In the genomic region with DNA sequence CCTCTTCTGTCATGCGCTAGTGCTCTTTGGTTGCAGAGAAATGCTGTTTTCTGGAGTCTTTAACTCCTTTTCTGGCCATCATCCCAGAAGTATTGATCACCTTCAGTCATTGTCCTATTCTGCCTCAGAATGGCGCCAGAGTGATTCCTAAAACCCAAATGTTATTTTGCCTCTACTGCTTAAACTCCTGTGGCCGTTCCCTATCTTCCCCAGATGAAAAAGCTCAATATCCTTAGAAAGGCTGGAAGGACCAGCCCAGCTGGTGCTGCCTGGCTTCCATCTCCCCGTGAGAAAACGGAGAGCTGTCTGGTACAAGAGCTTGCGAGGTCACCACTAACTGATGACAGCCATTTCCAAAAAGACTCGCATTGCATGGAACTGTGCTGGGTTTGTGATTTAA, we compare ENCODE assay signal across 12 cellular contexts.
DNase-seq lines count a peak whose midpoint lies in the region; ATAC-seq lines count a peak whose summit lies in the region.
"Had no signal": no experiment of that assay in that cellular context is flagged by ENCODE, and none has a peak within 500 bp of the region (broad histone marks: within the 10 kb centered on the region; RNA-seq: fewer than 3 reads in every experiment).

No MANE protein-coding gene starts in this region.

- no peaks in the 10 kb centered on the region for H3K36me3 Mint-ChIP-seq in activated naive CD4-positive, alpha-beta T cell treated with anti-CD3 and anti-CD28 coated beads, Interleukin-2, amount 50 U/mL, for 72 hours
- H3K36me3 Mint-ChIP-seq in activated CD8-positive, alpha-beta T cell treated with anti-CD3 and anti-CD28 coated beads, Interleukin-2, amount 10 ng/mL, durations not matched to agents 7 days and 5 days (ENCODE audit: low read depth), result no peaks in the 10 kb centered on the region
- H3K36me3 Mint-ChIP-seq: immature natural killer cell had no signal

- no peak overlapping the region for H3K27ac ChIP-seq in iPS DF 6.9 (ENCODE audit: low read length)

- whole genome bisulfite sequencing in iPS DF 6.9 (ENCODE audit: insufficient coverage, insufficient read length), result no CpG with 5 or more reads among the region's 7 CpGs

- CTCF ChIA-PET in activated CD8-positive, alpha-beta T cell treated with anti-CD3 and anti-CD28 coated beads, Interleukin-2, amount 10 ng/mL, durations not matched to agents 7 days and 5 days (lab: Charles Lee), result interaction anchor here (0.8 kb wide), 1 partner anchor 64 kb away, joined by 3 read pairs; no protein-coding TSS in a partner anchor

- H3K4me3 Mint-ChIP-seq in activated CD8-positive, alpha-beta T cell treated with anti-CD3 and anti-CD28 coated beads, Interleukin-2, amount 10 ng/mL, durations not matched to agents 7 days and 5 days, result no peak overlapping the region
- H3K4me3 Mint-ChIP-seq: immature natural killer cell; neural crest cell; stimulated activated naive CD8-positive, alpha-beta T cell treated with anti-CD3 and anti-CD28 coated beads, Interleukin-15, Interleukin-2, amounts not matched to agents 100 ng/mL and 50 ng/mL, for 24 hours had no signal

- H3K9me3 ChIP-seq in iPS DF 6.9 (ENCODE audit: control insufficient read depth, insufficient read depth, low read length), result no peaks in the 10 kb centered on the region

- POLR2A ChIA-PET in activated CD8-positive, alpha-beta T cell treated with anti-CD3 and anti-CD28 coated beads, Interleukin-2, amount 10 ng/mL, durations not matched to agents 7 days and 5 days (lab: Charles Lee), result no interaction called here

- ATAC-seq in GM18909 (IDR thresholded peaks at IDR 0.05; ENCODE audit: poor library complexity, unreplicated experiment) (peak; percentile 33), GM21723 (IDR thresholded peaks at IDR 0.05; ENCODE audit: unreplicated experiment) (peak; percentile 10), HG03175 (IDR thresholded peaks at IDR 0.05; ENCODE audit: unreplicated experiment) (peak; percentile 8), GM18873 (IDR thresholded peaks at IDR 0.05; ENCODE audit: low FRiP score, unreplicated experiment) (no peak)
- ATAC-seq in activated naive CD4-positive, alpha-beta T cell treated with anti-CD3 and anti-CD28 coated beads, Interleukin-2, amount 50 U/mL, for 72 hours, result no peak
- ATAC-seq in activated CD8-positive, alpha-beta T cell treated with anti-CD3 and anti-CD28 coated beads, Interleukin-2, amount 10 ng/mL, durations not matched to agents 7 days and 5 days, result no peak

- H3K4me3 ChIP-seq in iPS DF 6.9 (ENCODE audit: low read length), result no peak overlapping the region

- no peak overlapping the region for H3K27ac Mint-ChIP-seq in activated naive CD4-positive, alpha-beta T cell treated with anti-CD3 and anti-CD28 coated beads, Interleukin-2, amount 50 U/mL, for 72 hours
- no peak overlapping the region for H3K27ac Mint-ChIP-seq in activated CD8-positive, alpha-beta T cell treated with anti-CD3 and anti-CD28 coated beads, Interleukin-2, amount 10 ng/mL, durations not matched to agents 7 days and 5 days
- H3K27ac Mint-ChIP-seq: immature natural killer cell; stimulated activated naive CD8-positive, alpha-beta T cell treated with anti-CD3 and anti-CD28 coated beads, Interleukin-15, Interleukin-2, amounts not matched to agents 100 ng/mL and 50 ng/mL, for 24 hours had no signal

- H3K4me1 ChIP-seq in iPS DF 6.9 (ENCODE audit: control insufficient read depth, insufficient read depth, low read length), result 0 out of 2 replicates have a peak, but pooled peaks cover 2% of the 10 kb centered on the region

- no peaks in the 10 kb centered on the region for H3K36me3 ChIP-seq in iPS DF 6.9 (ENCODE audit: control insufficient read depth, insufficient read depth, low read length)

- no peaks in the 10 kb centered on the region for H3K9me3 Mint-ChIP-seq in activated naive CD4-positive, alpha-beta T cell treated with anti-CD3 and anti-CD28 coated beads, Interleukin-2, amount 50 U/mL, for 72 hours
- no peaks in the 10 kb centered on the region for H3K9me3 Mint-ChIP-seq in activated CD8-positive, alpha-beta T cell treated with anti-CD3 and anti-CD28 coated beads, Interleukin-2, amount 10 ng/mL, durations not matched to agents 7 days and 5 days (ENCODE audit: insufficient read depth)
- H3K9me3 Mint-ChIP-seq: stimulated activated naive CD8-positive, alpha-beta T cell treated with anti-CD3 and anti-CD28 coated beads, Interleukin-15, Interleukin-2, amounts not matched to agents 100 ng/mL and 50 ng/mL, for 24 hours had no signal

- H3K27me3 Mint-ChIP-seq in activated CD8-positive, alpha-beta T cell treated with anti-CD3 and anti-CD28 coated beads, Interleukin-2, amount 10 ng/mL, durations not matched to agents 7 days and 5 days (ENCODE audit: low read depth), result peaks cover 19% of the 10 kb centered on the region

- H3K4me1 Mint-ChIP-seq in activated CD8-positive, alpha-beta T cell treated with anti-CD3 and anti-CD28 coated beads, Interleukin-2, amount 10 ng/mL, durations not matched to agents 7 days and 5 days (ENCODE audit: low read depth), result no peaks in the 10 kb centered on the region
- H3K4me1 Mint-ChIP-seq: immature natural killer cell, neural crest cell had no signal

- DNase-seq in iPS DF 6.9 (ENCODE audit: low read depth, low spot score) (peak; percentile 11), DMS153 treated with DMSO at 0.1 percent for 48 hours (lab: John Stamatoyannopoulos, UW; ENCODE audit: unreplicated experiment) (no peak)
- no peak for DNase-seq in activated naive CD4-positive, alpha-beta T cell treated with anti-CD3 and anti-CD28 coated beads, Interleukin-2, amount 50 U/mL, for 72 hours (ENCODE audit: low spot score in 2 of 2)
- no peak for DNase-seq in activated CD8-positive, alpha-beta T cell treated with anti-CD3 and anti-CD28 coated beads, Interleukin-2, amount 10 ng/mL, durations not matched to agents 7 days and 5 days
- DNase-seq: Calu3, immature natural killer cell had no signal

- H3K27me3 ChIP-seq in iPS DF 6.9 (ENCODE audit: control insufficient read depth, insufficient read depth, low read length), result no peaks in the 10 kb centered on the region

Comparison
In these comparisons a context has a peak if more than half of its experiments do, and no peak if none do; other contexts are left out.
1. ATAC-seq: peak in GM18909 (single experiment), GM21723 (single experiment) and HG03175 (single experiment); none in GM18873 (single experiment), activated naive CD4-positive, alpha-beta T cell treated with anti-CD3 and anti-CD28 coated beads, Interleukin-2, amount 50 U/mL, for 72 hours (0 of 2) and activated CD8-positive, alpha-beta T cell treated with anti-CD3 and anti-CD28 coated beads, Interleukin-2, amount 10 ng/mL, durations not matched to agents 7 days and 5 days (single experiment).